In the genomic region with DNA sequence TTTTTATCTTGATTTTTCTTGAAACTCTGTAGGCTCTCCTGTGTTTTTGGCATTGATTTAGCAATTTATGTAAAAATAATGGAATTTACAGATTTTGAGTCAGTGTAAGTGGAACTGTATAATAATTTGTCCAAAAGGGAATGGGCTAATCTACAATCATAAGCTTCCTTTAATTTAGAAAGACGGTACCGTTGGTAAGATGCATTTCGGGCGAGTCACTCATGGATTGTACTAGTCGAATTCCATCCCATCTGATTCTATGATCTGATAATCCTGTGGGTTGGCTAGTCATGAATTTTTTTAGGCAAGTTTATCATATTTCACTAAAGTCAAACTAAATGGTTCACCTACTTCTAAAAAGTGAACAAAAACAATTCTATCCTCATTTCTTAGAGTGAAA, we compare ENCODE assay signal across 18 cellular contexts.
DNase-seq lines count a peak whose midpoint lies in the region; ATAC-seq and TF ChIP-seq lines count a peak whose summit lies in the region.
"Had no signal": no experiment of that assay in that cellular context is flagged by ENCODE, and none has a peak within 500 bp of the region (broad histone marks: within the 10 kb centered on the region; RNA-seq: fewer than 3 reads in every experiment).

No MANE protein-coding gene starts in this region.

- no peaks in the 10 kb centered on the region for H4K20me1 ChIP-seq in smooth muscle cell (ENCODE audit: low read depth)

- H3F3A ChIP-seq in smooth muscle cell (ENCODE audit: low read depth), result no peaks in the 10 kb centered on the region

- H3K9ac ChIP-seq in smooth muscle cell (ENCODE audit: low read depth), result no peak overlapping the region

- no peak for TF ChIP-seq CTCF in smooth muscle cell (IDR thresholded peaks at IDR 0.05; ENCODE audit: borderline replicate concordance, insufficient read depth, poor library complexity, severe bottlenecking)

- DNase-seq in GM03348 (ENCODE audit: low spot score) (peak; percentile 65), fibroblast of peridontal ligament (ENCODE audit: extremely low read depth) (peak; percentile 86), smooth muscle cell (lab: John Stamatoyannopoulos, UW; ENCODE audit: unreplicated experiment) (no peak), amygdala (lab: John Stamatoyannopoulos, UW) (no peak), Kasumi-1 (lab: John Stamatoyannopoulos, UW) (no peak), NK-92 (lab: John Stamatoyannopoulos, UW; ENCODE audit: unreplicated experiment) (no peak), SIG-M5 (lab: John Stamatoyannopoulos, UW) (no peak)
- DNase-seq: activated effector memory CD4-positive, alpha-beta T cell treated with Interleukin-2 at 50 U/mL for 16 hours; aorta; Caco-2; islet precursor cell; NCI-H187; NCI-H524; ovary; substantia nigra; T-cell had no signal

- no peaks in the 10 kb centered on the region for H3K9me3 ChIP-seq in smooth muscle cell (replicated peaks; ENCODE audit: low read depth)
- H3K9me3 ChIP-seq: Caco-2, ovary had no signal

- no peaks in the 10 kb centered on the region for H3K4me1 ChIP-seq in smooth muscle cell (ENCODE audit: low read depth)
- H3K4me1 ChIP-seq: Caco-2 had no signal

- H3K36me3 ChIP-seq in smooth muscle cell (ENCODE audit: low read depth), result no peaks in the 10 kb centered on the region
- H3K36me3 ChIP-seq: ovary had no signal

- no peaks in the 10 kb centered on the region for H3K27me3 ChIP-seq in smooth muscle cell (ENCODE audit: low read depth)
- H3K27me3 ChIP-seq: ovary had no signal

- no peak overlapping the region for H2AFZ ChIP-seq in smooth muscle cell (ENCODE audit: low read depth)
- H2AFZ ChIP-seq: PC-9 had no signal

- ATAC-seq in SK-N-SH treated with all-trans-retinoic acid at 6 μM for 48 hours, result peak; percentile 83
- ATAC-seq: T-cell had no signal

- no peaks in the 10 kb centered on the region for H3K79me2 ChIP-seq in smooth muscle cell (ENCODE audit: low read depth)

- no peak overlapping the region for H3K4me3 ChIP-seq in smooth muscle cell
- H3K4me3 ChIP-seq: ovary, PC-9 had no signal

- peak overlapping the region; percentile 1 for H3K4me2 ChIP-seq in smooth muscle cell
- H3K4me2 ChIP-seq: PC-9 had no signal

- WGBS in smooth muscle cell (ENCODE audit: low lambda C conversion rate), result 77% methylated on average over 5 of the region's 5 CpGs

- no peak overlapping the region for H3K27ac ChIP-seq in smooth muscle cell (ENCODE audit: low read depth)
- H3K27ac ChIP-seq: ovary, PC-9 had no signal

TF ChIP-seq in SK-N-SH treated with all-trans-retinoic acid at 6 μM for 48 hours, 23 proteins besides CTCF, POLR2A, EP300 and RAD21:
- TF ChIP-seq, protein P1, sequence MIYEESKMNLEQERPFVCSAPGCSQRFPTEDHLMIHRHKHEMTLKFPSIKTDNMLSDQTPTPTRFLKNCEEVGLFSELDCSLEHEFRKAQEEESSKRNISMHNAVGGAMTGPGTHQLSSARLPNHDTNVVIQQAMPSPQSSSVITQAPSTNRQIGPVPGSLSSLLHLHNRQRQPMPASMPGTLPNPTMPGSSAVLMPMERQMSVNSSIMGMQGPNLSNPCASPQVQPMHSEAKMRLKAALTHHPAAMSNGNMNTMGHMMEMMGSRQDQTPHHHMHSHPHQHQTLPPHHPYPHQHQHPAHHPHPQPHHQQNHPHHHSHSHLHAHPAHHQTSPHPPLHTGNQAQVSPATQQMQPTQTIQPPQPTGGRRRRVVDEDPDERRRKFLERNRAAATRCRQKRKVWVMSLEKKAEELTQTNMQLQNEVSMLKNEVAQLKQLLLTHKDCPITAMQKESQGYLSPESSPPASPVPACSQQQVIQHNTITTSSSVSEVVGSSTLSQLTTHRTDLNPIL (CRISPR knock-in tag; IDR thresholded peaks at IDR 0.05; ENCODE audit: low read depth), result no peak
- peak; percentile 67 for TF ChIP-seq ISL1 (CRISPR knock-in tag; IDR thresholded peaks at IDR 0.05)

Comparison
In these comparisons a context has a peak if more than half of its experiments do, and no peak if none do; other contexts are left out.
1. DNase-seq: peak in GM03348 (single experiment) and fibroblast of peridontal ligament (single experiment); none in smooth muscle cell (single experiment), amygdala (0 of 56), Kasumi-1 (0 of 2), NK-92 (single experiment) and SIG-M5 (single experiment).